Comparison of ENCODE assay signal across 1 cellular context in genomic region chr6:34688956-34689355, GRCh38.
TF ChIP-seq lines count a peak whose summit lies in the region.

No MANE protein-coding gene starts in this region.

TF ChIP-seq in GM23338, 12 proteins besides CTCF, POLR2A, EP300 and RAD21 (continued from another document):
- TF ChIP-seq ZNF462 (CRISPR knock-in tag; IDR thresholded peaks at IDR 0.05) (no peak), STAT1 (IDR thresholded peaks at IDR 0.05; ENCODE audit: unreplicated experiment) (no peak), JUNB (IDR thresholded peaks at IDR 0.05; ENCODE audit: unreplicated experiment) (no peak), EZH2phosphoT487 (IDR thresholded peaks at IDR 0.05; ENCODE audit: unreplicated experiment) (no peak), ZNF331 (CRISPR knock-in tag; IDR thresholded peaks at IDR 0.05; ENCODE audit: low read depth) (no peak), CREB1 (CRISPR knock-in tag; IDR thresholded peaks at IDR 0.05; ENCODE audit: low read depth) (no peak)
